8 cellular contexts compared by ENCODE assay signal in the genomic region with DNA sequence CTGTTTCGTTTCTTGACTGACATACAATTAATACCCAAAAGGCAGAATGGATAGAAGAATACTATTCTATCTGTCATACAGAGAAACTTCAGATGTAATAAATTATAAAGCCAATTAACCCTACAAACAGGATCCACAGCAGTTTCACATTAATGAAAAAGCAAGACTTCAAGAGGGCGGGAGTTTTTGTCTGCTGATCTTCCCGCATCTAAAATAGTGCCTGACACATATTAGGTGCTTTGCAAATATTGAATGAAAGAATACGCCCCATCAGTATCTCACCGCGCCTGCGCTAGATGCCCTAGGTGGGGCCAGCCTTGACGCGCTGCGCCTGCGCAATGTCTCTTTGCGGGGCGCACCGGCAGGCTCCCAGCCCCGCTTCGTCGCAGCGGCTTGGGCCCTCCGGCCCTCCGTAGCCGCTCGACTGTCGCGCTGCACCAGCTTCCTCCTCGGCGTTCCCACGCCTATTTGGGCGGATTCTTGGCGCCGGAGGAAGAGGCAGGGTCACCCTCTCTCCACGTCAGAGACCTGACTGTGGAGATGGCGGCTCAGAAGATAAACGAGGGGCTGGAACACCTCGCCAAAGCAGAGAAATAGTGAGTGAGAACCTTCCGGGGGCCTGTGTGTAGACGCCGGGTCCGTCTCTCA.
DNase-seq lines count a peak whose midpoint lies in the region; ATAC-seq and TF ChIP-seq lines count a peak whose summit lies in the region.

A gene (plus strand): TSS at position 465 of the 648 bp plus-strand sequence. CDS start 76 bp downstream, at position 541.

- ATAC-seq in GM19023 (IDR thresholded peaks at IDR 0.05; ENCODE audit: unreplicated experiment) (peak; percentile 82), HG03280 (IDR thresholded peaks at IDR 0.05; ENCODE audit: unreplicated experiment) (peak; percentile 71)
- ATAC-seq in activated CD4-positive, CD25-positive, alpha-beta regulatory T cell treated with anti-CD3 and anti-CD28 coated beads, Interleukin-2, amount 50 U/mL, for 24 hours = peak; percentile 82 to 89

- no peak for TF ChIP-seq CTCF in AG09309 (IDR thresholded peaks at IDR 0.05; ENCODE audit: control insufficient read depth, insufficient read depth, low read depth, low read length, missing control alignments)

- DNase-seq in AG09309 (ENCODE audit: low read depth) (peak; percentile 77), NCI-H446 treated with DMSO at 0.1 percent for 48 hours (lab: John Stamatoyannopoulos, UW) (peak; percentile 82), cerebellar cortex (ENCODE audit: low spot score) (peak; percentile 89), islet precursor cell (peak; percentile 96)
- peak; percentile 72 to 85 (median 78) for DNase-seq in stimulated activated CD4-positive, alpha-beta T cell treated with anti-CD3 and anti-CD28 coated beads, Interleukin-12 subunit alpha, Interleukin-12 subunit beta, amount 100 ng/mL, for 48 hours (ENCODE audit: low read depth in 2 of 3, low spot score in 1 of 3)

- peak within 1 kb of the TSS; percentile 87 for H3K4me3 ChIP-seq in AG09309 (ENCODE audit: control insufficient read depth, low read depth, low read length)

Comparison
In these comparisons a context has a peak if more than half of its experiments do, and no peak if none do; other contexts are left out.
1. Peak in every context shown above with its lines: DNase-seq, ATAC-seq and H3K4me3 ChIP-seq.